Comparison of ENCODE assay signal across 21 cellular contexts in the genomic region with DNA sequence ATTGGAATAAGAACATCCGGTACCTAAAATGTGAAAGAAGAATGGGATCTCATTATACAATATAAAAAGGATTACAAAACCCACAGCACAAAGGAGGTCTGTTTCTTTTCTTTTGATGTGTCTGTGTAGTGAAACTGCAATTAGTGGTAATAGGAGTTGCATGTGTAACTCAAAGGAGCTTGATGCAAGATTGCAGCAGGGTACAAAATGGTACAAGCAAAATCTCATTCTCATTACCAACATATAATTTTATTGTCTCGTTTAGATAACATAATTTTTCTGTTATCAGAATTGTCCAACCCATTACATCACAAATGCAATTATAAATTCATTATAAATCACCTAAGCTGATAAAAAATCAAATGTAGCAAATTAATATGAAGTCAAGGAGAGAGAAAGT. TPM values are rescaled to one million over a fixed set of nuclear protein-coding genes. Genes with fewer than 3 reads are reported as not detected.
DNase-seq lines count a peak whose midpoint lies in the region; ATAC-seq and TF ChIP-seq lines count a peak whose summit lies in the region.
"Had no signal": no experiment of that assay in that cellular context is flagged by ENCODE, and none has a peak within 500 bp of the region (broad histone marks: within the 10 kb centered on the region; RNA-seq: fewer than 3 reads in every experiment).

No MANE protein-coding gene starts in this region.

- BruUV-seq in mammary epithelial cell (replicated peaks; lab: Mats Ljungman, UMichigan), result no TSS peak

- H3K9me3 Mint-ChIP-seq in activated naive CD4-positive, alpha-beta T cell treated with anti-CD3 and anti-CD28 coated beads, Interleukin-2, amount 50 U/mL, for 24 hours, result no peaks in the 10 kb centered on the region

- no peaks in the 10 kb centered on the region for H3K27me3 ChIP-seq in Karpas-422 (ENCODE audit: low read length)
- no peaks in the 10 kb centered on the region for H3K27me3 ChIP-seq in mammary epithelial cell (ENCODE audit: insufficient read depth, low read length)

- H3K27ac Mint-ChIP-seq in activated naive CD4-positive, alpha-beta T cell treated with anti-CD3 and anti-CD28 coated beads, Interleukin-2, amount 50 U/mL, for 24 hours, result peak overlapping the region; percentile 27
- H3K27ac Mint-ChIP-seq: B cell had no signal

- H3K27ac ChIP-seq in Karpas-422 (ENCODE audit: low read length) (peak overlapping the region; percentile 99), mammary epithelial cell (ENCODE audit: insufficient read depth, low read depth, low read length) (no peak overlapping the region)
- H3K27ac ChIP-seq: GM23248 had no signal

- DNase-seq in activated naive CD4-positive, alpha-beta T cell (lab: John Stamatoyannopoulos, UW), result no peak
- DNase-seq in Karpas-422, result no peak
- DNase-seq in SK-N-DZ (ENCODE audit: low spot score), result peak; percentile 78
- no peak for DNase-seq in ecto neural progenitor cell (ENCODE audit: low spot score)
- no peak for DNase-seq in mammary epithelial cell
- DNase-seq: DMS79 treated with DMSO at 0.1 percent for 48 hours, GM23248, NCI-H1105 treated with DMSO at 0.1 percent for 48 hours, NCI-H187, NCI-H2171, NCI-H446, NCI-H526 treated with DMSO at 0.1 percent for 48 hours, Right ventricle myocardium superior, T-helper 2 cell had no signal

- no peaks in the 10 kb centered on the region for H3K27me3 Mint-ChIP-seq in activated naive CD4-positive, alpha-beta T cell treated with anti-CD3 and anti-CD28 coated beads, Interleukin-2, amount 50 U/mL, for 24 hours
- H3K27me3 Mint-ChIP-seq: B cell had no signal

- TF ChIP-seq CTCF in mammary epithelial cell (conservative IDR thresholded peaks at IDR 0.05 in 1 of 2, IDR thresholded peaks at IDR 0.05 in 1 of 2; ENCODE audit: extremely low read depth in 1 of 2, insufficient read depth in 1 of 2, low read depth in 1 of 2, low read length in 2 of 2), result no peak

- no peak overlapping the region for H3K4me2 ChIP-seq in Karpas-422 (ENCODE audit: low read depth, low read length, poor library complexity, severe bottlenecking)
- H3K4me2 ChIP-seq in mammary epithelial cell (ENCODE audit: insufficient read depth, low read depth, low read length), result no peak overlapping the region

- no peaks in the 10 kb centered on the region for H3K9me2 ChIP-seq in Karpas-422 (replicated peaks; ENCODE audit: insufficient read depth, low read length)

- intact Hi-C loops in mammary epithelial cell (cut with micrococcal nuclease), result no loop called here

- no peaks in the 10 kb centered on the region for H4K20me1 ChIP-seq in Karpas-422 (ENCODE audit: insufficient read depth, low read depth, low read length)
- H4K20me1 ChIP-seq in mammary epithelial cell (ENCODE audit: insufficient read depth, low read length), result no peaks in the 10 kb centered on the region

- H3K4me3 ChIP-seq in Karpas-422 (ENCODE audit: low read length), result no peak overlapping the region
- H3K4me3 ChIP-seq in mammary epithelial cell (replicated peaks in 1 of 3; ENCODE audit: insufficient read depth in 1 of 3, low read depth in 2 of 3, low read length in 3 of 3), result no peak overlapping the region
- H3K4me3 ChIP-seq: GM23248, HAP-1 had no signal

- H3K9ac ChIP-seq in Karpas-422 (ENCODE audit: low read length) (no peak overlapping the region), mammary epithelial cell (ENCODE audit: insufficient read depth, low read length) (no peak overlapping the region)
- H3K9ac ChIP-seq: GM23248 had no signal

- WGBS in mammary epithelial cell (ENCODE audit: low coverage, missing lambda C conversion rate), result 36% methylated on average over 2 of the region's 2 CpGs

- no peaks in the 10 kb centered on the region for H3K4me1 Mint-ChIP-seq in activated naive CD4-positive, alpha-beta T cell treated with anti-CD3 and anti-CD28 coated beads, Interleukin-2, amount 50 U/mL, for 24 hours

- ATAC-seq in HG03439 (IDR thresholded peaks at IDR 0.05; ENCODE audit: unreplicated experiment) (no peak), HG02970 (IDR thresholded peaks at IDR 0.05; ENCODE audit: low FRiP score, unreplicated experiment) (no peak)

- CTCF ChIA-PET in mammary epithelial cell (lab: Charles Lee; ENCODE audit: low non-redundant PET), result no interaction called here

- H3K36me3 ChIP-seq in Karpas-422 (ENCODE audit: insufficient read depth, low read length), result no peaks in the 10 kb centered on the region
- H3K36me3 ChIP-seq in mammary epithelial cell (ENCODE audit: insufficient read depth, low read length), result no peaks in the 10 kb centered on the region
- H3K36me3 ChIP-seq: HAP-1 had no signal

- H3K4me1 ChIP-seq in Karpas-422 (ENCODE audit: low read length), result peaks cover 73% of the 10 kb centered on the region
- no peaks in the 10 kb centered on the region for H3K4me1 ChIP-seq in mammary epithelial cell (ENCODE audit: insufficient read depth, low read length)

- H3K36me3 Mint-ChIP-seq in activated naive CD4-positive, alpha-beta T cell treated with anti-CD3 and anti-CD28 coated beads, Interleukin-2, amount 50 U/mL, for 24 hours, result no peaks in the 10 kb centered on the region

- in situ Hi-C loops in mammary epithelial cell (cut with MboI; ENCODE audit: low sequenced_read_pairs in 2 of 2), result no loop called here

- H2AFZ ChIP-seq in Karpas-422 (ENCODE audit: low read length), result no peak overlapping the region
- no peak overlapping the region for H2AFZ ChIP-seq in mammary epithelial cell (ENCODE audit: low read depth, low read length)
- H2AFZ ChIP-seq: GM23248 had no signal

- H3K4me3 Mint-ChIP-seq in activated naive CD4-positive, alpha-beta T cell treated with anti-CD3 and anti-CD28 coated beads, Interleukin-2, amount 50 U/mL, for 24 hours, result no peak overlapping the region
- H3K4me3 Mint-ChIP-seq: B cell had no signal

- H3K9me3 ChIP-seq in Karpas-422 (ENCODE audit: low read length) (no peaks in the 10 kb centered on the region), mammary epithelial cell (replicated peaks; ENCODE audit: insufficient read depth, low read length) (no peaks in the 10 kb centered on the region)
- H3K9me3 ChIP-seq: HAP-1 had no signal

- dilution Hi-C loops in mammary epithelial cell (cut with HindIII; ENCODE audit: low sequenced_read_pairs), result no loop called here

- no peaks in the 10 kb centered on the region for H3K79me2 ChIP-seq in Karpas-422 (ENCODE audit: low read length)
- no peaks in the 10 kb centered on the region for H3K79me2 ChIP-seq in mammary epithelial cell (ENCODE audit: insufficient read depth, low read length)

RNA-seq across cellular contexts. Expression of a gene that starts 47.1 kb away (rescaled TPM):
- 0.87 and 3.6 TPM in 2 replicates for total RNA-seq in Karpas-422 (2014; rRNA removed; shearing (Covaris generic); ENCODE audit: low replicate concordance)
- 13.0 and 17.4 TPM in 2 replicates for polyA plus RNA-seq in SK-N-DZ (2014; cell fraction: cytosol; rRNA removed)
- polyA plus RNA-seq in SK-N-DZ (2014; cell fraction: nucleus; rRNA removed), result 9.8 and 9.9 TPM in 2 replicates
- total RNA-seq in mammary epithelial cell, result 10 to 100 TPM in 1 of 2 donors, under 1 TPM in 1; 0.26 to 12.0 TPM
- polyA plus RNA-seq in mammary epithelial cell, result 0.03 TPM
- not detected for polyA minus RNA-seq in mammary epithelial cell
- total RNA-seq: A172, GM23248, OCI-LY7 had no signal
- polyA plus RNA-seq: GM23248 had no signal
